In genomic region chr1:154329551-154330131, GRCh38 we compare ENCODE assay signal across 10 cellular contexts. TPM values are rescaled to one million over a fixed set of nuclear protein-coding genes. Genes with fewer than 3 reads are reported as not detected.
DNase-seq lines count a peak whose midpoint lies in the region; ATAC-seq and TF ChIP-seq lines count a peak whose summit lies in the region.
"Had no signal": no experiment of that assay in that cellular context is flagged by ENCODE, and none has a peak within 500 bp of the region (broad histone marks: within the 10 kb centered on the region; RNA-seq: fewer than 3 reads in every experiment).

No MANE protein-coding gene starts in this region.

- TF ChIP-seq CTCF in MCF 10A (IDR thresholded peaks at IDR 0.05; ENCODE audit: unreplicated experiment): no peak
- no peak for TF ChIP-seq CTCF in mammary epithelial cell (conservative IDR thresholded peaks at IDR 0.05 in 1 of 2, IDR thresholded peaks at IDR 0.05 in 1 of 2; ENCODE audit: extremely low read depth in 1 of 2, insufficient read depth in 1 of 2, low read depth in 1 of 2, low read length in 2 of 2)
- TF ChIP-seq CTCF in lower lobe of right lung (IDR thresholded peaks at IDR 0.05): no peak
- no peak for TF ChIP-seq CTCF in type B pancreatic cell (conservative IDR thresholded peaks at IDR 0.05)

- no peaks in the 10 kb centered on the region for H3K27me3 ChIP-seq in mammary epithelial cell (ENCODE audit: insufficient read depth, low read length)
- no peaks in the 10 kb centered on the region for H3K27me3 ChIP-seq in lower lobe of right lung (ENCODE audit: low read depth)

- no peak overlapping the region for H3K4me3 ChIP-seq in mammary epithelial cell (replicated peaks in 1 of 3; ENCODE audit: insufficient read depth in 1 of 3, low read depth in 2 of 3, low read length in 3 of 3)
- peak overlapping the region; percentile 53 for H3K4me3 ChIP-seq in lower lobe of right lung

- H3K9ac ChIP-seq in mammary epithelial cell (ENCODE audit: insufficient read depth, low read length): no peak overlapping the region

- dilution Hi-C loops in mammary epithelial cell (cut with HindIII; ENCODE audit: low sequenced_read_pairs): no loop called here

- no peak for ATAC-seq in activated naive CD8-positive, alpha-beta T cell treated with anti-CD3 and anti-CD28 coated beads, Interleukin-2, amount 10 ng/mL, durations not matched to agents 7 days and 5 days (ENCODE audit: low read depth)
- ATAC-seq in lower lobe of right lung (no peak), HG03457 (IDR thresholded peaks at IDR 0.05; ENCODE audit: unreplicated experiment) (no peak)
- ATAC-seq: left lobe of liver had no signal

- H3K27ac Mint-ChIP-seq in MCF 10A (ENCODE audit: low read depth, unreplicated experiment) (no peak overlapping the region), type B pancreatic cell (no peak overlapping the region)
- H3K27ac Mint-ChIP-seq in activated naive CD8-positive, alpha-beta T cell treated with anti-CD3 and anti-CD28 coated beads, Interleukin-2, amount 10 ng/mL, durations not matched to agents 7 days and 5 days: peak overlapping the region; percentile 90

- H3K4me2 ChIP-seq in mammary epithelial cell (ENCODE audit: insufficient read depth, low read depth, low read length): no peak overlapping the region

- CTCF ChIA-PET in MCF 10A (lab: Yijun Ruan, JAX): interaction anchor here (0.5 to 2.6 kb wide), 7 partner anchors 15 to 286 kb away, joined by 3 to 7 read pairs (median 3); no protein-coding TSS in a partner anchor
- CTCF ChIA-PET in mammary epithelial cell (lab: Charles Lee; ENCODE audit: low non-redundant PET): no interaction called here

- H4K20me1 ChIP-seq in mammary epithelial cell (ENCODE audit: insufficient read depth, low read length): no peaks in the 10 kb centered on the region

- WGBS in mammary epithelial cell (ENCODE audit: low coverage, missing lambda C conversion rate): 80% methylated on average over 7 of the region's 7 CpGs

- POLR2A ChIA-PET in MCF 10A (lab: Yijun Ruan, JAX): interaction anchor here (0.6 to 1.0 kb wide), 2 partner anchors 101 to 160 kb away, joined by 3 read pairs; no protein-coding TSS in a partner anchor
- POLR2A ChIA-PET in activated naive CD8-positive, alpha-beta T cell treated with anti-CD3 and anti-CD28 coated beads, Interleukin-2, amount 10 ng/mL, durations not matched to agents 7 days and 5 days (lab: Charles Lee): interaction anchor here (0.8 to 4.4 kb wide), 6 partner anchors 9 to 339 kb away, joined by 4 to 33 read pairs (median 4); partner anchors contain the start of gene RPS27

- H3K4me1 Mint-ChIP-seq in MCF 10A (ENCODE audit: insufficient read depth, unreplicated experiment) (peaks cover 25% of the 10 kb centered on the region), type B pancreatic cell (ENCODE audit: unreplicated experiment) (peaks cover 34% of the 10 kb centered on the region)
- peaks cover 64% of the 10 kb centered on the region for H3K4me1 Mint-ChIP-seq in activated naive CD8-positive, alpha-beta T cell treated with anti-CD3 and anti-CD28 coated beads, Interleukin-2, amount 10 ng/mL, durations not matched to agents 7 days and 5 days

- H3K36me3 Mint-ChIP-seq in MCF 10A (ENCODE audit: insufficient read depth, unreplicated experiment) (peaks cover 46% of the 10 kb centered on the region), type B pancreatic cell (peaks cover 4% of the 10 kb centered on the region)
- peaks cover 25% of the 10 kb centered on the region for H3K36me3 Mint-ChIP-seq in activated naive CD8-positive, alpha-beta T cell treated with anti-CD3 and anti-CD28 coated beads, Interleukin-2, amount 10 ng/mL, durations not matched to agents 7 days and 5 days

- H3K9me3 ChIP-seq in mammary epithelial cell (replicated peaks; ENCODE audit: insufficient read depth, low read length) (no peaks in the 10 kb centered on the region), lower lobe of right lung (no peaks in the 10 kb centered on the region)

- no peaks in the 10 kb centered on the region for H3K27me3 Mint-ChIP-seq in MCF 10A (ENCODE audit: insufficient read depth, unreplicated experiment)
- no peaks in the 10 kb centered on the region for H3K27me3 Mint-ChIP-seq in activated naive CD8-positive, alpha-beta T cell treated with anti-CD3 and anti-CD28 coated beads, Interleukin-2, amount 10 ng/mL, durations not matched to agents 7 days and 5 days
- H3K27me3 Mint-ChIP-seq in type B pancreatic cell: peaks cover 9% of the 10 kb centered on the region

- in situ Hi-C loops in mammary epithelial cell (cut with MboI; ENCODE audit: low sequenced_read_pairs in 2 of 2): loop anchor here in 1 of 2 donors (10.0 kb wide), 1 partner anchor 145 kb away; no protein-coding TSS in a partner anchor

- H3K36me3 ChIP-seq in mammary epithelial cell (ENCODE audit: insufficient read depth, low read length) (no peaks in the 10 kb centered on the region), lower lobe of right lung (peaks cover 35% of the 10 kb centered on the region)

- no peaks in the 10 kb centered on the region for H3K79me2 ChIP-seq in mammary epithelial cell (ENCODE audit: insufficient read depth, low read length)

- BruUV-seq in MCF 10A (replicated peaks; lab: Mats Ljungman, UMichigan): no TSS peak
- BruUV-seq in mammary epithelial cell (replicated peaks; lab: Mats Ljungman, UMichigan): no TSS peak

- peak overlapping the region; percentile 61 for H3K4me3 Mint-ChIP-seq in MCF 10A (ENCODE audit: unreplicated experiment)
- H3K4me3 Mint-ChIP-seq in activated naive CD8-positive, alpha-beta T cell treated with anti-CD3 and anti-CD28 coated beads, Interleukin-2, amount 10 ng/mL, durations not matched to agents 7 days and 5 days: peak overlapping the region; percentile 70
- peak overlapping the region; percentile 75 for H3K4me3 Mint-ChIP-seq in type B pancreatic cell

- DNase-seq in MCF 10A (ENCODE audit: unreplicated experiment) (no peak), mammary epithelial cell (no peak), lower lobe of right lung (no peak), type B pancreatic cell (ENCODE audit: extremely low spot score, unreplicated experiment) (no peak), NCI-H1694 (lab: John Stamatoyannopoulos, UW) (no peak), H4 (ENCODE audit: low spot score) (no peak)
- DNase-seq in activated naive CD8-positive, alpha-beta T cell treated with anti-CD3 and anti-CD28 coated beads, Interleukin-2, amount 10 ng/mL, durations not matched to agents 7 days and 5 days: no peak
- DNase-seq: DND-41 had no signal

- H3K9me3 Mint-ChIP-seq in MCF 10A (ENCODE audit: unreplicated experiment): no peaks in the 10 kb centered on the region
- no peaks in the 10 kb centered on the region for H3K9me3 Mint-ChIP-seq in activated naive CD8-positive, alpha-beta T cell treated with anti-CD3 and anti-CD28 coated beads, Interleukin-2, amount 10 ng/mL, durations not matched to agents 7 days and 5 days
- no peaks in the 10 kb centered on the region for H3K9me3 Mint-ChIP-seq in type B pancreatic cell

- intact Hi-C loops in MCF 10A (cut with micrococcal nuclease) (loop anchor here (5.0 kb wide), 1 partner anchor 78 kb away; the partner anchor contains the start of gene IL6R), mammary epithelial cell (cut with micrococcal nuclease) (loop anchor here (5.0 to 10.0 kb wide), 2 partner anchors 228 to 655 kb away; partner anchors contain the start of genes ILF2, NPR1 and UBE2Q1), lower lobe of right lung (cut with DNase I) (no loop called here)

- H3K27ac ChIP-seq in mammary epithelial cell (ENCODE audit: insufficient read depth, low read depth, low read length): no peak overlapping the region
- no peak overlapping the region for H3K27ac ChIP-seq in lower lobe of right lung

- no peak overlapping the region for H2AFZ ChIP-seq in mammary epithelial cell (ENCODE audit: low read depth, low read length)

- peaks cover 29% of the 10 kb centered on the region for H3K4me1 ChIP-seq in mammary epithelial cell (ENCODE audit: insufficient read depth, low read length)
- H3K4me1 ChIP-seq in lower lobe of right lung: peaks cover 47% of the 10 kb centered on the region

RNA-seq across cellular contexts. Expression of gene ATP8B2, which starts 4.3 kb away (rescaled TPM):
- 27.1 and 66.3 TPM in 2 replicates for total RNA-seq in MCF 10A (2022)
- 10 to 100 TPM; 11.5 TPM for total RNA-seq in mammary epithelial cell
- 9.3 TPM for polyA plus RNA-seq in mammary epithelial cell
- 5.8 TPM for polyA minus RNA-seq in mammary epithelial cell
- total RNA-seq in activated naive CD8-positive, alpha-beta T cell treated with anti-CD3 and anti-CD28 coated beads, Interleukin-2, amount 10 ng/mL, durations not matched to agents 7 days and 5 days: 10 to 100 TPM; 91.2 to 95.4 TPM
- 26.0 TPM for total RNA-seq in lower lobe of right lung
- 11.5 and 39.5 TPM in 2 replicates for total RNA-seq in type B pancreatic cell (ENCODE audit: low replicate concordance)
- 51.1 and 61.9 TPM in 2 replicates for total RNA-seq in H4 (2014; rRNA removed; shearing (Covaris generic))

RNA-seq across cellular contexts. Expression of gene AQP10, which starts 8.7 kb away (rescaled TPM):
- total RNA-seq in MCF 10A (2022) (not detected in 2 replicates), mammary epithelial cell (not detected), lower lobe of right lung (0.47 TPM), type B pancreatic cell (ENCODE audit: low replicate concordance) (0.12 and 0.27 TPM in 2 replicates)
- polyA plus RNA-seq in mammary epithelial cell: not detected
- not detected for polyA minus RNA-seq in mammary epithelial cell
- total RNA-seq in activated naive CD8-positive, alpha-beta T cell treated with anti-CD3 and anti-CD28 coated beads, Interleukin-2, amount 10 ng/mL, durations not matched to agents 7 days and 5 days: not detected
- total RNA-seq in H4 (2014; rRNA removed; shearing (Covaris generic)): not detected in 2 replicates
- total RNA-seq: left lobe of liver had no signal

RNA-seq across cellular contexts. Expression of gene HAX1, which starts 57.2 kb away (rescaled TPM):
- total RNA-seq in MCF 10A (2022) (261 and 295 TPM in 2 replicates), mammary epithelial cell (100 to 1,000 TPM; 135 to 174 TPM), lower lobe of right lung (75.4 TPM), type B pancreatic cell (ENCODE audit: low replicate concordance) (62.2 and 70.0 TPM in 2 replicates)
- 114 TPM for polyA plus RNA-seq in mammary epithelial cell
- 99.8 TPM for polyA minus RNA-seq in mammary epithelial cell
- 100 to 1,000 TPM in 1 of 2 experiments, 10 to 100 TPM in 1; 99.7 to 102 TPM for total RNA-seq in activated naive CD8-positive, alpha-beta T cell treated with anti-CD3 and anti-CD28 coated beads, Interleukin-2, amount 10 ng/mL, durations not matched to agents 7 days and 5 days
- 188 and 214 TPM in 2 replicates for total RNA-seq in H4 (2014; rRNA removed; shearing (Covaris generic))
